In genomic region chr1:183166439-183166838, GRCh38 we compare ENCODE assay signal across 22 cellular contexts.
"Had no signal": no experiment of that assay in that cellular context is flagged by ENCODE, and none has a peak within 500 bp of the region (broad histone marks: within the 10 kb centered on the region; RNA-seq: fewer than 3 reads in every experiment).

No MANE protein-coding gene starts in this region.

- H3K9me3 ChIP-seq: SJSA1 had no signal

- DNase-seq: Karpas-422, KG1, MV-4-11, NCI-H1048, NCI-H1105, NCI-H1417, NCI-H1436 treated with DMSO at 0.1 percent for 48 hours, NCI-H1694, NCI-H187 treated with DMSO at 0.1 percent for 48 hours, NCI-H2029 treated with DMSO at 0.1 percent for 48 hours, NCI-H2171 treated with DMSO at 0.1 percent for 48 hours, NCI-H345, NCI-H446 treated with DMSO at 0.1 percent for 48 hours, NCI-H510A treated with DMSO at 0.1 percent for 48 hours, NCI-H526, NCI-H748 treated with DMSO at 0.1 percent for 48 hours, Right ventricle myocardium superior, SIG-M5 had no signal

- H3K27me3 ChIP-seq: SJSA1 had no signal

- H3K27ac ChIP-seq: HL-60, SJSA1, SK-N-MC had no signal

- H3K36me3 ChIP-seq: SJSA1 had no signal

- H3K4me3 ChIP-seq: SJSA1, SK-N-MC had no signal

- ATAC-seq: Panc1 had no signal
